ENCODE assay signal across 1 cellular context in the genomic region with DNA sequence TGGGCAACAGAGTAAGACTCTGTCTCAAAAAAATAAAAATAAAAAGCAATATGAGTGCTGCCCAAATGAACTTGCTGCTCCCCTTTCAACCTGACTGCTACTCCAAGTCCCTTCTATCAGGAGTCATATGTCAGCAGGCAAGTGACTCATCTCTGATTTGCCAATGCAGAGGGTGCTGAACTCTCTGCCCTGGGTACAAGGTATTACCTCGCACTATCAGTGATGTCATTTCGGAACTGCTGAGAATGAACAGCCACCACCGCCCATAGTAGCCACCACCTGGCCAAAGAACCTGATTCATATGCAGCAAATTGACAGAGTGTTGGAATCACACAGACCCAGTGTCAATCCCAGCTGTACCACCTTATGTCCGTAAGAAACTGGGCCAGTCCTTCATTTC.
A peak's percentile ranks its signal among the peaks of the same experiment; 100 is the strongest.
TF ChIP-seq lines count a peak whose summit lies in the region.

No MANE protein-coding gene starts in this region.

TF ChIP-seq in HEK293, 187 proteins besides CTCF, POLR2A, EP300 and RAD21 (continued from another document):
- TF ChIP-seq, protein P1, sequence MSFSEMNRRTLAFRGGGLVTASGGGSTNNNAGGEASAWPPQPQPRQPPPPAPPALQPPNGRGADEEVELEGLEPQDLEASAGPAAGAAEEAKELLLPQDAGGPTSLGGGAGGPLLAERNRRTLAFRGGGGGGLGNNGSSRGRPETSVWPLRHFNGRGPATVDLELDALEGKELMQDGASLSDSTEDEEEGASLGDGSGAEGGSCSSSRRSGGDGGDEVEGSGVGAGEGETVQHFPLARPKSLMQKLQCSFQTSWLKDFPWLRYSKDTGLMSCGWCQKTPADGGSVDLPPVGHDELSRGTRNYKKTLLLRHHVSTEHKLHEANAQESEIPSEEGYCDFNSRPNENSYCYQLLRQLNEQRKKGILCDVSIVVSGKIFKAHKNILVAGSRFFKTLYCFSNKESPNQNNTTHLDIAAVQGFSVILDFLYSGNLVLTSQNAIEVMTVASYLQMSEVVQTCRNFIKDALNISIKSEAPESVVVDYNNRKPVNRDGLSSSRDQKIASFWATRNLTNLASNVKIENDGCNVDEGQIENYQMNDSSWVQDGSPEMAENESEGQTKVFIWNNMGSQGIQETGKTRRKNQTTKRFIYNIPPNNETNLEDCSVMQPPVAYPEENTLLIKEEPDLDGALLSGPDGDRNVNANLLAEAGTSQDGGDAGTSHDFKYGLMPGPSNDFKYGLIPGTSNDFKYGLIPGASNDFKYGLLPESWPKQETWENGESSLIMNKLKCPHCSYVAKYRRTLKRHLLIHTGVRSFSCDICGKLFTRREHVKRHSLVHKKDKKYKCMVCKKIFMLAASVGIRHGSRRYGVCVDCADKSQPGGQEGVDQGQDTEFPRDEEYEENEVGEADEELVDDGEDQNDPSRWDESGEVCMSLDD (tag by site-specific recombination; IDR thresholded peaks at IDR 0.05), result 0 out of 2 replicates have a peak, but pooled peaks have one; percentile 39
- TF ChIP-seq ZNF184 (tag by site-specific recombination; IDR thresholded peaks at IDR 0.05) (0 out of 2 replicates have a peak, but pooled peaks have one; percentile 61), ZNF394 (tag by site-specific recombination; IDR thresholded peaks at IDR 0.05; ENCODE audit: borderline replicate concordance) (peak; percentile 81; the same call in 1 of the 2 replicates), SP7 (tag by site-specific recombination; IDR thresholded peaks at IDR 0.05) (peak; percentile 48; the same call in 1 of the 2 replicates), KLF8 (tag by site-specific recombination; IDR thresholded peaks at IDR 0.05) (0 out of 2 replicates have a peak, but pooled peaks have one; percentile 19), HOXC10 (CRISPR knock-in tag; IDR thresholded peaks at IDR 0.05) (no peak), ZBTB8A (tag by site-specific recombination; IDR thresholded peaks at IDR 0.05) (no peak), ZFP37 (tag by site-specific recombination; IDR thresholded peaks at IDR 0.05) (no peak), PRDM1 (tag by site-specific recombination; IDR thresholded peaks at IDR 0.05) (0 out of 2 replicates have a peak, but pooled peaks have one; percentile 7), SCRT1 (tag by site-specific recombination; IDR thresholded peaks at IDR 0.05; ENCODE audit: borderline replicate concordance) (no peak), BCL11A (tag by site-specific recombination; IDR thresholded peaks at IDR 0.05; ENCODE audit: low read depth) (no peak), ZBTB21 (tag by site-specific recombination; IDR thresholded peaks at IDR 0.05) (peak; percentile 88)
- TF ChIP-seq, protein P2, sequence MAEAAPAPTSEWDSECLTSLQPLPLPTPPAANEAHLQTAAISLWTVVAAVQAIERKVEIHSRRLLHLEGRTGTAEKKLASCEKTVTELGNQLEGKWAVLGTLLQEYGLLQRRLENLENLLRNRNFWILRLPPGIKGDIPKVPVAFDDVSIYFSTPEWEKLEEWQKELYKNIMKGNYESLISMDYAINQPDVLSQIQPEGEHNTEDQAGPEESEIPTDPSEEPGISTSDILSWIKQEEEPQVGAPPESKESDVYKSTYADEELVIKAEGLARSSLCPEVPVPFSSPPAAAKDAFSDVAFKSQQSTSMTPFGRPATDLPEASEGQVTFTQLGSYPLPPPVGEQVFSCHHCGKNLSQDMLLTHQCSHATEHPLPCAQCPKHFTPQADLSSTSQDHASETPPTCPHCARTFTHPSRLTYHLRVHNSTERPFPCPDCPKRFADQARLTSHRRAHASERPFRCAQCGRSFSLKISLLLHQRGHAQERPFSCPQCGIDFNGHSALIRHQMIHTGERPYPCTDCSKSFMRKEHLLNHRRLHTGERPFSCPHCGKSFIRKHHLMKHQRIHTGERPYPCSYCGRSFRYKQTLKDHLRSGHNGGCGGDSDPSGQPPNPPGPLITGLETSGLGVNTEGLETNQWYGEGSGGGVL (tag by site-specific recombination; IDR thresholded peaks at IDR 0.05), result 0 out of 2 replicates have a peak, but pooled peaks have one; percentile 8
- TF ChIP-seq, protein P3, sequence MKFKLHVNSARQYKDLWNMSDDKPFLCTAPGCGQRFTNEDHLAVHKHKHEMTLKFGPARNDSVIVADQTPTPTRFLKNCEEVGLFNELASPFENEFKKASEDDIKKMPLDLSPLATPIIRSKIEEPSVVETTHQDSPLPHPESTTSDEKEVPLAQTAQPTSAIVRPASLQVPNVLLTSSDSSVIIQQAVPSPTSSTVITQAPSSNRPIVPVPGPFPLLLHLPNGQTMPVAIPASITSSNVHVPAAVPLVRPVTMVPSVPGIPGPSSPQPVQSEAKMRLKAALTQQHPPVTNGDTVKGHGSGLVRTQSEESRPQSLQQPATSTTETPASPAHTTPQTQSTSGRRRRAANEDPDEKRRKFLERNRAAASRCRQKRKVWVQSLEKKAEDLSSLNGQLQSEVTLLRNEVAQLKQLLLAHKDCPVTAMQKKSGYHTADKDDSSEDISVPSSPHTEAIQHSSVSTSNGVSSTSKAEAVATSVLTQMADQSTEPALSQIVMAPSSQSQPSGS (tag by site-specific recombination; IDR thresholded peaks at IDR 0.05; ENCODE audit: low read depth), result peak; percentile 67
